ENCODE assay signal across 8 cellular contexts in the genomic region with DNA sequence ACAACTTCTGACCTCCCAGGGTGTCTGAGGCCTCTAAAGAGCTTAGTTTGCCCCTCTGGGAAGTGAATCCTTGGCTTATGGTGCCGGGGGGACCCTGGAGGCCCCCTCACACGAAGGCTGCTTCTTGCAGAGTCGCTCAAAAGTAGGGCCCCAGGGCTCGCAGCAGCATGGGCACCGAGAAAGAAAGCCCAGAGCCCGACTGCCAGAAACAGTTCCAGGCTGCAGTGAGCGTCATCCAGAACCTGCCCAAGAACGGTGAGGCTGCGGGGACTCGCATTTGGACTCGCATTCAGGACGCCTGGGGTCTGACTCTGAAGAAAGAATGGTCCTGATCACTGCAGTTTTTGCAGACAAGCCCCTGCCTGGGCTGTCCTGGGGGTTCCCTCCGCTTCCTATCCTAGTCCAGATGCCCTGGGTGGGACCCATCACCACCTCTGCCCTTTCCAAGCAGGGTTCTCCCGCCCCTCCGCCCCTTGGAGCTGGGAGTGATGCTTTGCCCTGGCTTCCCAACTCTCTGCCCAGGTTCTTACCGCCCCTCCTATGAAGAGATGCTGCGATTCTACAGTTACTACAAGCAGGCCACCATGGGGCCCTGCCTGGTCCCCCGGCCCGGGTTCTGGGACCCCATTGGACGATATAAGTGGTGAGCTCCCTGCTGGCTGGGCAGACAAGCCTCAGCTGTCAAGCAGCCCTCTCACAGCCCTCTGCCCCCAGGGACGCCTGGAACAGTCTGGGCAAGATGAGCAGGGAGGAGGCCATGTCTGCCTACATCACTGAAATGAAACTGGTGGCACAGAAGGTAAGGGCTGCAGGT. TPM values are rescaled to one million over a fixed set of nuclear protein-coding genes. Genes with fewer than 3 reads are reported as not detected.
DNase-seq lines count a peak whose midpoint lies in the region; ATAC-seq and TF ChIP-seq lines count a peak whose summit lies in the region.

No MANE protein-coding gene starts in this region.

- H3K27me3 ChIP-seq in SJSA1 (replicated peaks) (no peaks in the 10 kb centered on the region), psoas muscle (ENCODE audit: insufficient read depth in 3 of 3, low read length in 2 of 3) (no peaks in the 10 kb centered on the region)

- TF ChIP-seq CTCF in fibroblast of pulmonary artery (IDR thresholded peaks at IDR 0.05; ENCODE audit: low read length, missing control alignments) (no peak), psoas muscle (IDR thresholded peaks at IDR 0.05) (no peak)

- H3K4me1 ChIP-seq in SJSA1 (replicated peaks) (peaks cover 23% of the 10 kb centered on the region), psoas muscle (peaks cover 6% of the 10 kb centered on the region)

- H3K27ac ChIP-seq in SJSA1: no peak overlapping the region
- H3K27ac ChIP-seq in psoas muscle: peak overlapping the region; percentile 69

- DNase-seq in ELR (ENCODE audit: low read depth) (peak; percentile 38), SJSA1 (ENCODE audit: low read depth in 1 of 2, low spot score in 2 of 2) (peak in 1 of 2 experiments; percentile 25), fibroblast of pulmonary artery (ENCODE audit: low read depth) (no peak), psoas muscle (peak in 1 of 2 donors; percentile 56), EL (no peak), NCI-H146 treated with DMSO at 0.1 percent for 48 hours (lab: John Stamatoyannopoulos, UW; ENCODE audit: unreplicated experiment) (no peak), NCI-H2029 treated with DMSO at 0.1 percent for 48 hours (lab: John Stamatoyannopoulos, UW) (no peak), HPDE6-E6E7 (ENCODE audit: extremely low spot score) (no peak)

- intact Hi-C loops in psoas muscle (cut with DNase I): loop anchor here (1.0 to 10.0 kb wide), 3 partner anchors 61 to 361 kb away; no protein-coding TSS in a partner anchor

- 45 to 57% (median 47%) methylated on average over 21 of the region's 21 CpGs for WGBS in psoas muscle, 3 donors

- H3K36me3 ChIP-seq in SJSA1: peaks cover 3% of the 10 kb centered on the region
- peaks cover 0 to 4% of the 10 kb centered on the region in 2 donors for H3K36me3 ChIP-seq in psoas muscle (ENCODE audit: insufficient read depth in 1 of 2, low read depth in 1 of 2)

- H3K9me3 ChIP-seq in SJSA1 (replicated peaks) (0 out of 2 replicates have a peak, but pooled peaks cover 2% of the 10 kb centered on the region), psoas muscle (no peaks in the 10 kb centered on the region)

- ATAC-seq in psoas muscle: no peak

- H3K4me3 ChIP-seq in SJSA1 (peak overlapping the region; percentile 34), fibroblast of pulmonary artery (replicated peaks; ENCODE audit: low read depth, low read length) (peak overlapping the region; percentile 68), psoas muscle (peak overlapping the region; percentile 71)

RNA-seq across cellular contexts. Expression of a gene that starts 0.7 kb away (rescaled TPM):
- 0.89 and 1.6 TPM in 2 replicates for total RNA-seq in SJSA1 (2014; rRNA removed; shearing (Covaris generic))
- total RNA-seq in psoas muscle: 1 to 10 TPM; 3.9 to 8.2 (median 5.1) TPM
- 1 to 10 TPM; 2.7 to 5.2 (median 4.4) TPM for polyA plus RNA-seq in psoas muscle

RNA-seq across cellular contexts. Expression of a gene that starts 3.9 kb away (rescaled TPM):
- 17.5 and 92.5 TPM in 2 replicates for total RNA-seq in SJSA1 (2014; rRNA removed; shearing (Covaris generic))
- total RNA-seq in psoas muscle: 100 to 1,000 TPM in 2 of 4 donors, 10 to 100 TPM in 2; 69.8 to 217 (median 122) TPM
- polyA plus RNA-seq in psoas muscle: 100 to 1,000 TPM in 2 of 3 donors, 10 to 100 TPM in 1; 57.0 to 171 (median 170) TPM

RNA-seq across cellular contexts. Expression of a gene that starts 12.1 kb away (rescaled TPM):
- 7.2 and 7.3 TPM in 2 replicates for total RNA-seq in SJSA1 (2014; rRNA removed; shearing (Covaris generic))
- 10 to 100 TPM; 21.3 to 52.2 (median 31.5) TPM for total RNA-seq in psoas muscle
- polyA plus RNA-seq in psoas muscle: 100 to 1,000 TPM in 1 of 3 donors, 10 to 100 TPM in 1, 1 to 10 TPM in 1; 9.5 to 127 (median 22.0) TPM

RNA-seq across cellular contexts. Expression of a gene that starts 25.5 kb away (rescaled TPM):
- 8.0 and 10.0 TPM in 2 replicates for total RNA-seq in SJSA1 (2014; rRNA removed; shearing (Covaris generic))
- 10 to 100 TPM; 13.7 to 47.1 (median 33.4) TPM for total RNA-seq in psoas muscle
- 10 to 100 TPM in 2 of 3 donors, 1 to 10 TPM in 1; 8.2 to 69.5 (median 62.7) TPM for polyA plus RNA-seq in psoas muscle
